7 cellular contexts compared by ENCODE assay signal in genomic region chr5:69414885-69415583, GRCh38. TPM values are rescaled to one million over a fixed set of nuclear protein-coding genes. Genes with fewer than 3 reads are reported as not detected.
DNase-seq lines count a peak whose midpoint lies in the region; ATAC-seq and TF ChIP-seq lines count a peak whose summit lies in the region.

Gene MARVELD2 (plus strand): TSS chr5:69415116. CDS start chr5:69419386, 4,270 bp downstream.

- H3K27me3 Mint-ChIP-seq in brain, result peaks cover 22% of the 10 kb centered on the region

- H3K9me3 Mint-ChIP-seq in brain, result no peaks in the 10 kb centered on the region

- H3K27ac ChIP-seq in skin epidermis, result peak within 1 kb of the TSS; percentile 40 to 92 (median 78)

- peak within 1 kb of the TSS; percentile 37 to 81 (median 68) for H3K4me3 Mint-ChIP-seq in brain

- ATAC-seq in HG03442 (IDR thresholded peaks at IDR 0.05; ENCODE audit: unreplicated experiment) (peak; percentile 77), GM19395 (IDR thresholded peaks at IDR 0.05; ENCODE audit: unreplicated experiment) (no peak)

- TF ChIP-seq CTCF in brain (conservative IDR thresholded peaks at IDR 0.05), result peak in 1 of 2 experiments; percentile 15

- peaks cover 52% of the 10 kb centered on the region for H3K36me3 Mint-ChIP-seq in brain

- H3K27ac Mint-ChIP-seq in brain, result peak within 1 kb of the TSS in 1 of 5 experiments; percentile 13

- peak; percentile 36 for TF ChIP-seq POLR2A in GM18526 (IDR thresholded peaks at IDR 0.05; ENCODE audit: extremely low read depth, insufficient read length)

- DNase-seq in T follicular helper cell (ENCODE audit: low read depth), result peak; percentile 19

- H3K4me1 Mint-ChIP-seq in brain, result no peaks in the 10 kb centered on the region

- H3K4me3 ChIP-seq in iPS-11a (ENCODE audit: low read depth, low read length), result peak within 1 kb of the TSS; percentile 84
- peak within 1 kb of the TSS; percentile 48 to 80 (median 65) for H3K4me3 ChIP-seq in skin epidermis

RNA-seq across cellular contexts. Expression of gene MARVELD2, which starts in this region (rescaled TPM):
- polyA plus RNA-seq in brain (ENCODE audit: insufficient read depth, low read depth, low replicate concordance), result 6.6 TPM
